Comparison of ENCODE assay signal across 9 cellular contexts in genomic region chr14:22337938-22338337, GRCh38.
"Had no signal": no experiment of that assay in that cellular context is flagged by ENCODE, and none has a peak within 500 bp of the region (broad histone marks: within the 10 kb centered on the region; RNA-seq: fewer than 3 reads in every experiment).

No MANE protein-coding gene starts in this region.

- H3K4me3 ChIP-seq: upper lobe of left lung had no signal

- H3K36me3 ChIP-seq: upper lobe of left lung had no signal

- DNase-seq: activated naive CD4-positive, alpha-beta T cell treated with Interleukin-2 at 50 U/mL for 16 hours; activated T-cell treated with anti-CD3 and anti-CD28 coated beads for 4 hours; mesendoderm; stimulated activated CD4-positive, alpha-beta T cell treated with anti-CD3 and anti-CD28 coated beads, Interleukin-1b, Interleukin-23, amount 100 ng/mL, for 48 hours; upper lobe of left lung had no signal

- H3K27me3 ChIP-seq: upper lobe of left lung had no signal

- H3K4me3 Mint-ChIP-seq: nephron had no signal

- H3K9me3 ChIP-seq: upper lobe of left lung had no signal

- ATAC-seq: activated CD4-positive, CD25-positive, alpha-beta regulatory T cell treated with anti-CD3 and anti-CD28 coated beads, Interleukin-2, amount 50 U/mL, for 24 hours; esophagus mucosa; sciatic nerve had no signal
